18 cellular contexts compared by ENCODE assay signal in genomic region chr5:35741126-35741711, GRCh38.
DNase-seq lines count a peak whose midpoint lies in the region; TF ChIP-seq lines count a peak whose summit lies in the region.
"Had no signal": no experiment of that assay in that cellular context is flagged by ENCODE, and none has a peak within 500 bp of the region (broad histone marks: within the 10 kb centered on the region; RNA-seq: fewer than 3 reads in every experiment).

No MANE protein-coding gene starts in this region.

- H3K36me3 ChIP-seq in Loucy (ENCODE audit: insufficient read depth, low read length) (no peaks in the 10 kb centered on the region), vagina (no peaks in the 10 kb centered on the region), SJCRH30 (no peaks in the 10 kb centered on the region)
- H3K36me3 ChIP-seq: heart left ventricle, ovary had no signal

- no peak overlapping the region for H2AFZ ChIP-seq in Loucy (ENCODE audit: low read length)

- DNase-seq in AG08395 (ENCODE audit: low spot score): peak; percentile 31
- DNase-seq in DMS53 (lab: John Stamatoyannopoulos, UW): peak; percentile 73
- peak; percentile 73 for DNase-seq in fibroblast of gingiva (ENCODE audit: low read depth)
- DNase-seq in superior temporal gyrus (ENCODE audit: extremely low spot score): no peak
- no peak for DNase-seq in vagina (ENCODE audit: extremely low spot score in 2 of 2)
- DNase-seq in SJCRH30: no peak
- DNase-seq in NCI-H2081 treated with DMSO at 0.1 percent for 48 hours (lab: John Stamatoyannopoulos, UW): no peak
- DNase-seq: activated CD4-positive, alpha-beta T cell treated with anti-CD3 and anti-CD28 coated beads for 48 hours; amygdala; heart left ventricle; HFFc6; kidney; NCI-H1930; NCI-H526 treated with DMSO at 0.1 percent for 48 hours; ovary; small intestine; stimulated activated naive CD4-positive, alpha-beta T cell had no signal

- no peaks in the 10 kb centered on the region for H3K9me2 ChIP-seq in Loucy (replicated peaks; ENCODE audit: low read depth, low read length)

- intact Hi-C loops in vagina (cut with DNase I): no loop called here

- TF ChIP-seq POLR2A in vagina (IDR thresholded peaks at IDR 0.05): no peak

- H3K4me3 ChIP-seq in Loucy (ENCODE audit: low read length, poor library complexity, severe bottlenecking) (no peak overlapping the region), vagina (no peak overlapping the region), SJCRH30 (no peak overlapping the region)
- H3K4me3 ChIP-seq: heart left ventricle, ovary had no signal

- TF ChIP-seq CTCF in Loucy (conservative IDR thresholded peaks at IDR 0.05; ENCODE audit: low read length): no peak
- no peak for TF ChIP-seq CTCF in vagina (IDR thresholded peaks at IDR 0.05)

- H3K27me3 ChIP-seq in Loucy (ENCODE audit: insufficient read depth, low read length, poor library complexity, severe bottlenecking) (no peaks in the 10 kb centered on the region), vagina (no peaks in the 10 kb centered on the region), SJCRH30 (no peaks in the 10 kb centered on the region)
- H3K27me3 ChIP-seq: heart left ventricle, ovary had no signal

- H3K4me2 ChIP-seq in Loucy (ENCODE audit: low read depth, low read length, poor library complexity, severe bottlenecking): peak overlapping the region; percentile 18

- H4K20me1 ChIP-seq in Loucy (ENCODE audit: insufficient read depth, low read length, poor library complexity, severe bottlenecking): no peaks in the 10 kb centered on the region

- H3K27ac ChIP-seq in vagina (no peak overlapping the region), SJCRH30 (no peak overlapping the region)
- H3K27ac ChIP-seq: heart left ventricle, ovary had no signal

- H3K79me2 ChIP-seq in Loucy (ENCODE audit: insufficient read depth, low read length): no peaks in the 10 kb centered on the region

- H3F3A ChIP-seq in Loucy (ENCODE audit: low read depth): no peaks in the 10 kb centered on the region

- H3K9me3 ChIP-seq in Loucy (ENCODE audit: insufficient read depth, low read depth, low read length) (no peaks in the 10 kb centered on the region), vagina (peaks cover 4% of the 10 kb centered on the region), SJCRH30 (replicated peaks) (no peaks in the 10 kb centered on the region)
- H3K9me3 ChIP-seq: ovary had no signal

- H3K4me1 ChIP-seq in Loucy (ENCODE audit: insufficient read depth, low read length, poor library complexity, severe bottlenecking) (peaks cover 15% of the 10 kb centered on the region), vagina (no peaks in the 10 kb centered on the region), SJCRH30 (no peaks in the 10 kb centered on the region)
- H3K4me1 ChIP-seq: heart left ventricle had no signal

- no peak overlapping the region for H3K9ac ChIP-seq in Loucy (ENCODE audit: low read depth, low read length, poor library complexity, severe bottlenecking)

Comparison
In these comparisons a context has a peak if more than half of its experiments do, and no peak if none do; other contexts are left out.
1. DNase-seq: peak in AG08395 (single experiment), DMS53 (single experiment) and fibroblast of gingiva (single experiment); none in superior temporal gyrus (single experiment), vagina (0 of 2), SJCRH30 (0 of 2) and NCI-H2081 treated with DMSO at 0.1 percent for 48 hours (single experiment).